ENCODE assay signal across 16 cellular contexts in genomic region chr19:31539386-31539785, GRCh38.
DNase-seq lines count a peak whose midpoint lies in the region; ATAC-seq and TF ChIP-seq lines count a peak whose summit lies in the region.
"Had no signal": no experiment of that assay in that cellular context is flagged by ENCODE, and none has a peak within 500 bp of the region (broad histone marks: within the 10 kb centered on the region; RNA-seq: fewer than 3 reads in every experiment).

No MANE protein-coding gene starts in this region.

- H2BK120ac ChIP-seq in H9 (ENCODE audit: low read depth, low read length, poor library complexity, severe bottlenecking): no peak overlapping the region

- H3K9me3 Mint-ChIP-seq in H9: peaks cover 7 to 14% of the 10 kb centered on the region in 2 experiments
- H3K9me3 Mint-ChIP-seq in stimulated activated effector memory CD8-positive, alpha-beta T cell treated with anti-CD3 and anti-CD28 coated beads, Interleukin-12 subunit alpha, Interleukin-12 subunit beta, amount 100 ng/mL, for 72 hours: no peaks in the 10 kb centered on the region

- H3K4me1 Mint-ChIP-seq in H9: peaks cover 19 to 25% of the 10 kb centered on the region in 2 experiments
- no peaks in the 10 kb centered on the region for H3K4me1 Mint-ChIP-seq in stimulated activated effector memory CD8-positive, alpha-beta T cell treated with anti-CD3 and anti-CD28 coated beads, Interleukin-12 subunit alpha, Interleukin-12 subunit beta, amount 100 ng/mL, for 72 hours
- H3K4me1 Mint-ChIP-seq: CD4-positive, CD25-positive, alpha-beta regulatory T cell; CD8-positive, alpha-beta memory T cell had no signal

- H3K4me2 ChIP-seq in H9 (ENCODE audit: insufficient read depth, insufficient read length, low read length): no peak overlapping the region

- no peak overlapping the region for H2AFZ ChIP-seq in H9 (ENCODE audit: low read length)
- H2AFZ ChIP-seq: GM23248 had no signal

- no peak overlapping the region for H3K14ac ChIP-seq in H9 (ENCODE audit: insufficient read depth, low read length)

- ATAC-seq in left lobe of liver: no peak
- ATAC-seq in stimulated activated effector memory CD8-positive, alpha-beta T cell treated with anti-CD3 and anti-CD28 coated beads, Interleukin-12 subunit alpha, Interleukin-12 subunit beta, amount 100 ng/mL, for 72 hours: no peak

- no peak overlapping the region for H3K18ac ChIP-seq in H9 (ENCODE audit: insufficient read length, low read depth, low read length)

- H3K9ac ChIP-seq in H9 (ENCODE audit: extremely low read depth, insufficient read length, low read length): no peak overlapping the region
- H3K9ac ChIP-seq: GM23248 had no signal

- H4K8ac ChIP-seq in H9 (replicated peaks; ENCODE audit: insufficient read length, low read depth, low read length): no peak overlapping the region

- no peak overlapping the region for H4K91ac ChIP-seq in H9 (ENCODE audit: insufficient read length, low read depth, low read length)

- no peak overlapping the region for H3K23ac ChIP-seq in H9 (ENCODE audit: insufficient read length, low read depth, low read length)

- H2BK15ac ChIP-seq in H9 (ENCODE audit: low read depth, low read length): no peak overlapping the region

- H3K4me3 ChIP-seq in foreskin fibroblast (ENCODE audit: low read depth in 1 of 2, low read length in 2 of 2): no peak overlapping the region
- H3K4me3 ChIP-seq: GM23248 had no signal

- no peak overlapping the region for H3K56ac ChIP-seq in H9 (ENCODE audit: insufficient read length, low read depth, low read length)

- no peak overlapping the region for H3K4me3 Mint-ChIP-seq in H9
- no peak overlapping the region for H3K4me3 Mint-ChIP-seq in stimulated activated effector memory CD8-positive, alpha-beta T cell treated with anti-CD3 and anti-CD28 coated beads, Interleukin-12 subunit alpha, Interleukin-12 subunit beta, amount 100 ng/mL, for 72 hours
- H3K4me3 Mint-ChIP-seq: CD4-positive, CD25-positive, alpha-beta regulatory T cell; CD8-positive, alpha-beta memory T cell had no signal

- TF ChIP-seq CTCF in H9 (conservative IDR thresholded peaks at IDR 0.05) (no peak), foreskin fibroblast (IDR thresholded peaks at IDR 0.05; ENCODE audit: low read depth, low read length) (no peak)

- no peak overlapping the region for H3K27ac ChIP-seq in H9 (ENCODE audit: insufficient read length, low read depth, low read length)
- H3K27ac ChIP-seq: GM23248, HL-60 had no signal

- H2BK12ac ChIP-seq in H9 (ENCODE audit: insufficient read length, low read depth, low read length): no peak overlapping the region

- DNase-seq in H9: peak; percentile 4
- peak; percentile 2 for DNase-seq in ecto neural progenitor cell (ENCODE audit: low spot score)
- DNase-seq in left lobe of liver (ENCODE audit: low spot score): peak; percentile 6
- DNase-seq in NCI-H526 treated with DMSO at 0.1 percent for 48 hours (lab: John Stamatoyannopoulos, UW): no peak
- DNase-seq in stimulated activated effector memory CD8-positive, alpha-beta T cell treated with anti-CD3 and anti-CD28 coated beads, Interleukin-12 subunit alpha, Interleukin-12 subunit beta, amount 100 ng/mL, for 72 hours (ENCODE audit: low spot score in 2 of 2): no peak
- DNase-seq in foreskin fibroblast: no peak
- DNase-seq: ACHN; BE2C; C1 segment of cervical spinal cord; CD4-positive, CD25-positive, alpha-beta regulatory T cell; CD8-positive, alpha-beta memory T cell; COR-L47; GDM1; GM23248; HCEC 1CT had no signal

- no peak overlapping the region for H2BK5ac ChIP-seq in H9 (ENCODE audit: insufficient read length, low read length)

- H3K79me2 ChIP-seq in H9 (ENCODE audit: insufficient read depth, low read length): no peaks in the 10 kb centered on the region

- H4K5ac ChIP-seq in H9 (ENCODE audit: insufficient read length, low read depth, low read length): no peak overlapping the region

- H4K20me1 ChIP-seq in H9 (ENCODE audit: control insufficient read depth, insufficient read depth, insufficient read length): no peaks in the 10 kb centered on the region

- H3K4me1 ChIP-seq in H9 (ENCODE audit: insufficient read depth, low read length): no peaks in the 10 kb centered on the region
- H3K4me1 ChIP-seq: BE2C had no signal

- peaks cover 9 to 13% (median 11%) of the 10 kb centered on the region in 3 experiments for H3K36me3 Mint-ChIP-seq in H9 (ENCODE audit: insufficient read depth in 1 of 3, low read depth in 3 of 3)
- H3K36me3 Mint-ChIP-seq in stimulated activated effector memory CD8-positive, alpha-beta T cell treated with anti-CD3 and anti-CD28 coated beads, Interleukin-12 subunit alpha, Interleukin-12 subunit beta, amount 100 ng/mL, for 72 hours: no peaks in the 10 kb centered on the region
- H3K36me3 Mint-ChIP-seq: CD4-positive, CD25-positive, alpha-beta regulatory T cell; CD8-positive, alpha-beta memory T cell had no signal

- no CpG with 5 or more reads among the region's 6 CpGs for WGBS in H9 (ENCODE audit: extremely low coverage, insufficient read length, low lambda C conversion rate)

- no peaks in the 10 kb centered on the region for H3K27me3 ChIP-seq in H9 (ENCODE audit: insufficient read depth, low read length)
- H3K27me3 ChIP-seq: BE2C had no signal

- H3K27ac Mint-ChIP-seq in H9: no peak overlapping the region
- H3K27ac Mint-ChIP-seq in stimulated activated effector memory CD8-positive, alpha-beta T cell treated with anti-CD3 and anti-CD28 coated beads, Interleukin-12 subunit alpha, Interleukin-12 subunit beta, amount 100 ng/mL, for 72 hours: no peak overlapping the region
- H3K27ac Mint-ChIP-seq: CD4-positive, CD25-positive, alpha-beta regulatory T cell; CD8-positive, alpha-beta memory T cell had no signal

- H3K23me2 ChIP-seq in H9 (ENCODE audit: insufficient read length, low read depth, low read length, poor library complexity, severe bottlenecking): no peaks in the 10 kb centered on the region

- no peak overlapping the region for H3T11ph ChIP-seq in H9 (ENCODE audit: low read length)

- no peak overlapping the region for H3K4ac ChIP-seq in H9 (ENCODE audit: low read depth, low read length)

- H2BK20ac ChIP-seq in H9 (ENCODE audit: low read depth, low read length, poor library complexity, severe bottlenecking): no peak overlapping the region

- no peak overlapping the region for H2AK5ac ChIP-seq in H9 (ENCODE audit: insufficient read length, low read length)

- no peaks in the 10 kb centered on the region for H3K79me1 ChIP-seq in H9 (ENCODE audit: insufficient read depth, low read depth, low read length, poor library complexity, severe bottlenecking)

- no peaks in the 10 kb centered on the region for H3K9me3 ChIP-seq in H9 (ENCODE audit: control insufficient read depth, low read depth, low read length)
- H3K9me3 ChIP-seq: BE2C had no signal

- H3K27me3 Mint-ChIP-seq in H9 (ENCODE audit: low read depth): peaks cover 2% of the 10 kb centered on the region; the same call in 1 of the 2 replicates
- H3K27me3 Mint-ChIP-seq: CD4-positive, CD25-positive, alpha-beta regulatory T cell had no signal

Comparison
In these comparisons a context has a peak if more than half of its experiments do, and no peak if none do; other contexts are left out.
1. DNase-seq: peak in H9 (single experiment), ecto neural progenitor cell (single experiment) and left lobe of liver (single experiment); none in NCI-H526 treated with DMSO at 0.1 percent for 48 hours (single experiment), stimulated activated effector memory CD8-positive, alpha-beta T cell treated with anti-CD3 and anti-CD28 coated beads, Interleukin-12 subunit alpha, Interleukin-12 subunit beta, amount 100 ng/mL, for 72 hours (0 of 2) and foreskin fibroblast (0 of 2).